In the genomic region with DNA sequence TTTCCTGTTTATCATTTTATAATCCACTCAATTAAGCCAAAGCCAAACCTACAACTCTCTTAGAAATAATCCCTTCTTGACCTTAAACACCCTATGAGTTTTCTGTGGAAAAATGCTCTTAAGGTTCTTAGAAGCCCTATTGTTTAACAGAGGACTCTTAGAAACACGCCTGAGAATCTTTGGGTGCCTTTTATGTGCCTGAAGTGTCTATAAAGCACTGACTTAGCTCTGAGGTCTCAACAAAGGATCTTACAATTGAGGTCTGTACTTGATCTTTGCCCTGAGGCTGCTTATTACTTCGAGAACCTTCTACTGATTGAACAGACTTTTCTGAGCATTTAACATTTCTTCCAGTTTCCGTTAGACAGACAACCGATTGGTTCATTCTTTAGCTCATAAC, we compare ENCODE assay signal across 24 cellular contexts.
"Had no signal": no experiment of that assay in that cellular context is flagged by ENCODE, and none has a peak within 500 bp of the region (broad histone marks: within the 10 kb centered on the region; RNA-seq: fewer than 3 reads in every experiment).

No MANE protein-coding gene starts in this region.

- H3K4me3 ChIP-seq: pancreas, prostate gland, right lobe of liver, sigmoid colon, stomach, thoracic aorta, thyroid gland, tibial nerve, upper lobe of left lung, vagina had no signal

- DNase-seq: naive B cell; naive thymus-derived CD8-positive, alpha-beta T cell; nephron progenitor cell; nucleus accumbens; pancreas; retina; right cardiac atrium; right lobe of liver; sigmoid colon; small intestine; stimulated activated CD4-positive, alpha-beta T cell treated with anti-CD3 and anti-CD28 coated beads, Interleukin-15, amount 100 ng/mL, for 24 hours; stimulated activated CD4-positive, alpha-beta T cell treated with anti-CD3 and anti-CD28 coated beads, Interleukin-2, amount 100 ng/mL, for 24 hours; stimulated activated CD4-positive, alpha-beta T cell treated with anti-CD3 and anti-CD28 coated beads, Interleukin-4, amount 100 ng/mL, for 1 hour; stimulated activated CD4-positive, alpha-beta T cell treated with anti-CD3 and anti-CD28 coated beads, Interleukin-4, amount 100 ng/mL, for 4 hours; stimulated activated naive B cell treated with anti-CD40 and anti-IgM and Interleukin-4, amounts not matched to agents 10 μg/mL and 1 μg/mL and 100 μg/mL, for 72 hours; stimulated activated naive CD4-positive, alpha-beta T cell treated with Interleukin-2 at 50 U/mL for 16 hours; stomach; thyroid gland; trophoblast cell; upper lobe of left lung had no signal
